In the genomic region with DNA sequence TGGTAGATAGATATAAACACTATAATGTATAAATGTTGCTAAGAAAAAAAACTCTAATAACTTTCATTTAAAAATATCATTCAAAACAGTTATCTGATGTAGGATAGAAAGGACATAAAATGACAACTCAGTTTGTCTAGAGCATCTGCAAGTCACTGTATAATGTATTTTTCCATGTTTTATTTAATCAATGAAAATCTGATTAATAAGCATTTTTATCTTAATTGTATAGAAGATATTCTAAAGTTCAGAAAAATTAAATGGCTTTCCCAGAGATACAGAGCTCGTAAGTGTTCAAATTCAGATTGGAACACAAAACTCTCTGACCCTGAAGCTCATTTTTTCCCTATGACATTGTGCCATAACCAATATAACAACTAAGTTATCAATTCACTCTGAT, we compare ENCODE assay signal across 33 cellular contexts.
"Had no signal": no experiment of that assay in that cellular context is flagged by ENCODE, and none has a peak within 500 bp of the region (broad histone marks: within the 10 kb centered on the region; RNA-seq: fewer than 3 reads in every experiment).

No MANE protein-coding gene starts in this region.

- H3K4me1 ChIP-seq: adrenal gland, body of pancreas, breast epithelium had no signal

- H3K27ac ChIP-seq: adrenal gland, body of pancreas, brain microvascular endothelial cell, breast epithelium, WERI-Rb-1 had no signal

- H3K4me3 ChIP-seq: adrenal gland, body of pancreas, breast epithelium had no signal

- H3K36me3 ChIP-seq: adrenal gland, brain microvascular endothelial cell, breast epithelium, WERI-Rb-1 had no signal

- H3K9me3 ChIP-seq: adrenal gland, body of pancreas, breast epithelium had no signal

- ATAC-seq: activated CD4-positive, alpha-beta T cell treated with anti-CD3 and anti-CD28 coated beads for 36 hours; activated CD4-positive, CD25-positive, alpha-beta regulatory T cell treated with anti-CD3 and anti-CD28 coated beads, Interleukin-2, amount 50 U/mL, for 24 hours; activated CD8-positive, alpha-beta memory T cell treated with anti-CD3 and anti-CD28 coated beads, Interleukin-2, amount 10 ng/mL, durations not matched to agents 7 days and 5 days; activated CD8-positive, alpha-beta T cell treated with anti-CD3 and anti-CD28 coated beads, Interleukin-2, amount 10 ng/mL, durations not matched to agents 7 days and 5 days; activated naive CD4-positive, alpha-beta T cell treated with anti-CD3 and anti-CD28 coated beads, Interleukin-2, amount 50 U/mL, for 72 hours; activated T-cell treated with anti-CD3 and anti-CD28 coated beads, Interleukin-2, amount 50 U/mL, for 4 hours; body of pancreas; WTC11 had no signal

- FAIRE-seq: astrocyte had no signal

- H3K27me3 ChIP-seq: adrenal gland, body of pancreas, brain microvascular endothelial cell, breast epithelium had no signal

- DNase-seq: activated CD4-positive, alpha-beta memory T cell treated with anti-CD3 and anti-CD28 coated beads, Interleukin-2, amount 10 ng/mL, durations not matched to agents 7 days and 5 days; activated CD4-positive, alpha-beta T cell treated with anti-CD3 and anti-CD28 coated beads for 1 hour; activated CD4-positive, alpha-beta T cell treated with anti-CD3 and anti-CD28 coated beads for 36 hours; activated CD4-positive, alpha-beta T cell treated with anti-CD3 and anti-CD28 coated beads for 48 hours; activated CD4-positive, alpha-beta T cell treated with anti-CD3 and anti-CD28 coated beads, Interleukin-2, amount 10 ng/mL, durations not matched to agents 7 days and 5 days; activated CD4-positive, alpha-beta T cell treated with anti-CD3 and anti-CD28 coated beads, Interleukin-2, amount 50 U/mL, for 48 hours; activated CD4-positive, CD25-positive, alpha-beta regulatory T cell; activated CD8-positive, alpha-beta memory T cell treated with anti-CD3 and anti-CD28 coated beads for 24 hours; activated CD8-positive, alpha-beta memory T cell treated with anti-CD3 and anti-CD28 coated beads, Interleukin-2, amount 10 ng/mL, durations not matched to agents 7 days and 5 days; activated CD8-positive, alpha-beta T cell treated with anti-CD3 and anti-CD28 coated beads, Interleukin-2, amount 10 ng/mL, durations not matched to agents 7 days and 5 days; activated effector memory CD4-positive, alpha-beta T cell treated with Interleukin-2 at 50 U/mL for 16 hours; activated gamma-delta T cell; activated naive CD4-positive, alpha-beta T cell treated with anti-CD3 and anti-CD28 coated beads for 36 hours; activated naive CD4-positive, alpha-beta T cell treated with anti-CD3 and anti-CD28 coated beads, Interleukin-2, amount 50 U/mL, for 16 hours; activated naive CD8-positive, alpha-beta T cell treated with anti-CD3 and anti-CD28 coated beads for 36 hours; activated T-cell treated with anti-CD3 and anti-CD28 coated beads for 4 hours; activated T-cell treated with anti-CD3 and anti-CD28 coated beads, Interleukin-2, amount 50 U/mL, for 1 hour; activated T-cell treated with anti-CD3 and anti-CD28 coated beads, Interleukin-2, amount 50 U/mL, for 4 hours; adrenal gland; amniotic stem cell; aorta; body of pancreas; brain microvascular endothelial cell; central memory CD4-positive, alpha-beta T cell; T-helper 1 cell; T-helper 2 cell; T-helper 9 cell; WERI-Rb-1 had no signal
